In genomic region chr3:73036694-73037368, GRCh38 we compare ENCODE assay signal across 11 cellular contexts. TPM values are rescaled to one million over a fixed set of nuclear protein-coding genes. Genes with fewer than 3 reads are reported as not detected.
DNase-seq lines count a peak whose midpoint lies in the region; ATAC-seq lines count a peak whose summit lies in the region.
"Had no signal": no experiment of that assay in that cellular context is flagged by ENCODE, and none has a peak within 500 bp of the region (broad histone marks: within the 10 kb centered on the region; RNA-seq: fewer than 3 reads in every experiment).

No MANE protein-coding gene starts in this region.

- no peak overlapping the region for H3K9ac ChIP-seq in SK-N-MC (ENCODE audit: insufficient read length)

- intact Hi-C loops in left ventricle myocardium superior (cut with micrococcal nuclease) = no loop called here

- H3K27me3 Mint-ChIP-seq in activated naive CD4-positive, alpha-beta T cell treated with anti-CD3 and anti-CD28 coated beads, Interleukin-2, amount 50 U/mL, for 24 hours = no peaks in the 10 kb centered on the region

- H3K27ac ChIP-seq in SK-N-MC = peak overlapping the region; percentile 44; the same call in 1 of the 2 replicates

- H3K36me3 ChIP-seq in SK-N-MC (ENCODE audit: insufficient read depth, low read length) = peaks cover 6% of the 10 kb centered on the region; the same call in 1 of the 2 replicates

- H3K9me3 Mint-ChIP-seq in activated naive CD4-positive, alpha-beta T cell treated with anti-CD3 and anti-CD28 coated beads, Interleukin-2, amount 50 U/mL, for 24 hours = no peaks in the 10 kb centered on the region

- H3K4me3 ChIP-seq in SK-N-MC = no peak overlapping the region

- no peak for DNase-seq in activated naive CD4-positive, alpha-beta T cell treated with anti-CD3 and anti-CD28 coated beads, Interleukin-2, amount 50 U/mL, for 16 hours
- no peak for DNase-seq in SK-N-MC (ENCODE audit: low read depth, low spot score)
- DNase-seq in fibroblast of gingiva (ENCODE audit: low read depth) = peak; percentile 3
- no peak for DNase-seq in stimulated activated naive CD8-positive, alpha-beta T cell treated with anti-CD3 and anti-CD28 coated beads, Interleukin-15, Interleukin-2, amounts not matched to agents 100 U/mL and 50 U/mL, for 24 hours
- DNase-seq in NCI-H82 treated with DMSO at 0.1 percent for 48 hours (lab: John Stamatoyannopoulos, UW; ENCODE audit: unreplicated experiment) = no peak
- DNase-seq in left ventricle myocardium superior = no peak
- DNase-seq: kidney; NCI-H2227 treated with DMSO at 0.1 percent for 48 hours; stimulated activated naive CD4-positive, alpha-beta T cell treated with Interleukin-2 at 50 U/mL for 16 hours had no signal

- H3K36me3 Mint-ChIP-seq in activated naive CD4-positive, alpha-beta T cell treated with anti-CD3 and anti-CD28 coated beads, Interleukin-2, amount 50 U/mL, for 24 hours = peaks cover 9% of the 10 kb centered on the region

- peaks cover 84% of the 10 kb centered on the region for H3K4me1 Mint-ChIP-seq in activated naive CD4-positive, alpha-beta T cell treated with anti-CD3 and anti-CD28 coated beads, Interleukin-2, amount 50 U/mL, for 24 hours

- H3K9me3 ChIP-seq in SK-N-MC (ENCODE audit: low read depth, low read length) = no peaks in the 10 kb centered on the region

- peak overlapping the region; percentile 23 for H3K4me3 Mint-ChIP-seq in activated naive CD4-positive, alpha-beta T cell treated with anti-CD3 and anti-CD28 coated beads, Interleukin-2, amount 50 U/mL, for 24 hours

- H3K27ac Mint-ChIP-seq in activated naive CD4-positive, alpha-beta T cell treated with anti-CD3 and anti-CD28 coated beads, Interleukin-2, amount 50 U/mL, for 24 hours = peak overlapping the region; percentile 65

- ATAC-seq in stimulated activated naive CD8-positive, alpha-beta T cell treated with anti-CD3 and anti-CD28 coated beads, Interleukin-15, Interleukin-2, amounts not matched to agents 100 U/mL and 50 U/mL, for 24 hours = peak; percentile 45
- no peak for ATAC-seq in HG03442 (IDR thresholded peaks at IDR 0.05; ENCODE audit: unreplicated experiment)
- no peak for ATAC-seq in left ventricle myocardium superior

RNA-seq across cellular contexts. Expression of gene EBLN2, which starts 24.6 kb away (rescaled TPM):
- total RNA-seq in left ventricle myocardium superior = 0.69 TPM

RNA-seq across cellular contexts. Expression of gene PPP4R2, which starts 40.2 kb away (rescaled TPM):
- 53.1 TPM for total RNA-seq in left ventricle myocardium superior
